ENCODE assay signal across 23 cellular contexts in genomic region chr2:239695728-239696240, GRCh38.
"Had no signal": no experiment of that assay in that cellular context is flagged by ENCODE, and none has a peak within 500 bp of the region (broad histone marks: within the 10 kb centered on the region; RNA-seq: fewer than 3 reads in every experiment).

No MANE protein-coding gene starts in this region.

- H3K4me1 Mint-ChIP-seq: stimulated activated naive B cell treated with anti-CD40 and anti-IgM and Interleukin-4, amounts not matched to agents 10 μg/mL and 1 μg/mL and 100 μg/mL, for 72 hours; stimulated activated naive CD8-positive, alpha-beta T cell treated with anti-CD3 and anti-CD28 coated beads, Interleukin-15, amount 100 ng/mL, for 72 hours had no signal

- H3K27me3 Mint-ChIP-seq: stimulated activated naive CD8-positive, alpha-beta T cell treated with anti-CD3 and anti-CD28 coated beads, Interleukin-15, amount 100 ng/mL, for 72 hours had no signal

- H3K4me3 Mint-ChIP-seq: naive thymus-derived CD8-positive, alpha-beta T cell; neural crest cell; stimulated activated naive B cell treated with anti-CD40 and anti-IgM and Interleukin-4, amounts not matched to agents 10 μg/mL and 1 μg/mL and 100 μg/mL, for 72 hours; stimulated activated naive CD8-positive, alpha-beta T cell treated with anti-CD3 and anti-CD28 coated beads, Interleukin-15, amount 100 ng/mL, for 72 hours had no signal

- H2AFZ ChIP-seq: parathyroid adenoma had no signal

- H3K36me3 ChIP-seq: cardiac muscle cell, colonic mucosa, gastrocnemius medialis, prostate gland, right lobe of liver, spleen, thoracic aorta had no signal

- H3K27ac Mint-ChIP-seq: naive thymus-derived CD8-positive, alpha-beta T cell; stimulated activated naive B cell treated with anti-CD40 and anti-IgM and Interleukin-4, amounts not matched to agents 10 μg/mL and 1 μg/mL and 100 μg/mL, for 72 hours; stimulated activated naive CD8-positive, alpha-beta T cell treated with anti-CD3 and anti-CD28 coated beads, Interleukin-15, amount 100 ng/mL, for 72 hours had no signal

- H3K36me3 Mint-ChIP-seq: naive thymus-derived CD8-positive, alpha-beta T cell; stimulated activated naive B cell treated with anti-CD40 and anti-IgM and Interleukin-4, amounts not matched to agents 10 μg/mL and 1 μg/mL and 100 μg/mL, for 72 hours had no signal

- H3K27me3 ChIP-seq: cardiac muscle cell, colonic mucosa, gastrocnemius medialis, right lobe of liver had no signal

- H3K27ac ChIP-seq: cardiac muscle cell, colonic mucosa, gastrocnemius medialis, parathyroid adenoma, prostate gland, right lobe of liver, spleen, thoracic aorta had no signal

- H3K9me3 Mint-ChIP-seq: naive thymus-derived CD8-positive, alpha-beta T cell; neural crest cell; stimulated activated naive B cell treated with anti-CD40 and anti-IgM and Interleukin-4, amounts not matched to agents 10 μg/mL and 1 μg/mL and 100 μg/mL, for 72 hours; stimulated activated naive CD8-positive, alpha-beta T cell treated with anti-CD3 and anti-CD28 coated beads, Interleukin-15, amount 100 ng/mL, for 72 hours had no signal

- H3K79me2 ChIP-seq: parathyroid adenoma had no signal

- DNase-seq: effector CD8-positive, alpha-beta T cell; gastrocnemius medialis; glutamatergic neuron; kidney; left cardiac atrium; mesendoderm; naive thymus-derived CD8-positive, alpha-beta T cell; nucleus accumbens; spleen; stimulated activated CD4-positive, alpha-beta T cell treated with anti-CD3 and anti-CD28 coated beads, Interleukin-15, amount 100 ng/mL, for 24 hours; stimulated activated CD4-positive, alpha-beta T cell treated with anti-CD3 and anti-CD28 coated beads, Interleukin-1b, Interleukin-23, amount 100 ng/mL, for 48 hours; stimulated activated CD4-positive, alpha-beta T cell treated with anti-CD3 and anti-CD28 coated beads, Interleukin-4, amount 100 ng/mL, for 24 hours; stimulated activated naive B cell treated with anti-CD40 and anti-IgM and Interleukin-4, amounts not matched to agents 10 μg/mL and 1 μg/mL and 100 μg/mL, for 72 hours; stimulated activated naive CD8-positive, alpha-beta T cell treated with anti-CD3 and anti-CD28 coated beads, Interleukin-15, amount 100 ng/mL, for 72 hours; trophoblast cell had no signal

- H3K4me3 ChIP-seq: cardiac muscle cell, colonic mucosa, gastrocnemius medialis, prostate gland, right lobe of liver, spleen, thoracic aorta had no signal

- H3K4me1 ChIP-seq: colonic mucosa, prostate gland, right lobe of liver, spleen had no signal

- ATAC-seq: esophagus mucosa; gastrocnemius medialis; left cardiac atrium; naive thymus-derived CD8-positive, alpha-beta T cell; right lobe of liver; stimulated activated naive B cell treated with anti-CD40 and anti-IgM and Interleukin-4, amounts not matched to agents 10 μg/mL and 1 μg/mL and 100 μg/mL, for 72 hours; stimulated activated naive CD8-positive, alpha-beta T cell treated with anti-CD3 and anti-CD28 coated beads, Interleukin-15, amount 100 ng/mL, for 72 hours had no signal

- H3K9me3 ChIP-seq: colonic mucosa, gastrocnemius medialis, prostate gland, right lobe of liver, spleen, thoracic aorta had no signal

- H3K9ac ChIP-seq: parathyroid adenoma had no signal
